ENCODE assay signal across 11 cellular contexts in genomic region chr15:101198820-101199219, GRCh38. TPM values are rescaled to one million over a fixed set of nuclear protein-coding genes. Genes with fewer than 3 reads are reported as not detected.
DNase-seq lines count a peak whose midpoint lies in the region; ATAC-seq and TF ChIP-seq lines count a peak whose summit lies in the region.
"Had no signal": no experiment of that assay in that cellular context is flagged by ENCODE, and none has a peak within 500 bp of the region (broad histone marks: within the 10 kb centered on the region; RNA-seq: fewer than 3 reads in every experiment).

No MANE protein-coding gene starts in this region.

- no peak for ATAC-seq in left ventricle myocardium superior
- no peak for ATAC-seq in activated T-helper 17 cell treated with anti-CD3 and anti-CD28 coated beads, Interleukin-2, amount 50 U/mL, for 72 hours (replicated peaks)
- no peak for ATAC-seq in left lung
- no peak for ATAC-seq in upper lobe of left lung (ENCODE audit: low FRiP score in 2 of 2)

- no peaks in the 10 kb centered on the region for H3K27me3 Mint-ChIP-seq in activated T-helper 17 cell treated with anti-CD3 and anti-CD28 coated beads, Interleukin-2, amount 50 U/mL, for 72 hours
- H3K27me3 Mint-ChIP-seq: CD4-positive, CD25-positive, alpha-beta regulatory T cell had no signal

- H3K36me3 ChIP-seq in left ventricle myocardium inferior (no peaks in the 10 kb centered on the region), left lung (no peaks in the 10 kb centered on the region), upper lobe of left lung (no peaks in the 10 kb centered on the region), Karpas-422 (ENCODE audit: insufficient read depth, low read length) (no peaks in the 10 kb centered on the region)
- H3K36me3 ChIP-seq: colonic mucosa had no signal

- H3K4me3 ChIP-seq in left ventricle myocardium inferior: no peak overlapping the region
- H3K4me3 ChIP-seq in left lung: no peak overlapping the region
- H3K4me3 ChIP-seq in upper lobe of left lung: no peak overlapping the region
- no peak overlapping the region for H3K4me3 ChIP-seq in Karpas-422 (ENCODE audit: low read length)
- H3K4me3 ChIP-seq: colonic mucosa had no signal

- TF ChIP-seq POLR2A in upper lobe of left lung (IDR thresholded peaks at IDR 0.05): no peak

- intact Hi-C loops in left ventricle myocardium inferior (cut with micrococcal nuclease): no loop called here
- intact Hi-C loops in left ventricle myocardium superior (cut with micrococcal nuclease): no loop called here
- intact Hi-C loops in left lung (cut with DNase I): loop anchor here in 1 of 2 donors (10.0 kb wide), 1 partner anchor 46 kb away; no protein-coding TSS in a partner anchor

- no peaks in the 10 kb centered on the region; the same call in 1 of the 2 replicates for H3K79me2 ChIP-seq in Karpas-422 (ENCODE audit: low read length)

- H3K4me3 Mint-ChIP-seq in activated T-helper 17 cell treated with anti-CD3 and anti-CD28 coated beads, Interleukin-2, amount 50 U/mL, for 72 hours: peak overlapping the region; percentile 81

- TF ChIP-seq CTCF in left ventricle myocardium inferior (IDR thresholded peaks at IDR 0.05; ENCODE audit: borderline replicate concordance) (no peak), left lung (IDR thresholded peaks at IDR 0.05) (no peak), upper lobe of left lung (IDR thresholded peaks at IDR 0.05) (no peak)

- no peaks in the 10 kb centered on the region for H3K9me3 Mint-ChIP-seq in activated T-helper 17 cell treated with anti-CD3 and anti-CD28 coated beads, Interleukin-2, amount 50 U/mL, for 72 hours
- H3K9me3 Mint-ChIP-seq: CD4-positive, CD25-positive, alpha-beta regulatory T cell had no signal

- no peak for TF ChIP-seq EP300 in upper lobe of left lung (IDR thresholded peaks at IDR 0.05)

- peaks cover 71% of the 10 kb centered on the region for H3K4me1 ChIP-seq in left ventricle myocardium inferior
- peaks cover 42 to 94% of the 10 kb centered on the region in 2 donors for H3K4me1 ChIP-seq in left lung
- peaks cover 45 to 73% (median 63%) of the 10 kb centered on the region in 4 donors for H3K4me1 ChIP-seq in upper lobe of left lung
- H3K4me1 ChIP-seq in Karpas-422 (ENCODE audit: low read length): peaks cover 20% of the 10 kb centered on the region
- H3K4me1 ChIP-seq: colonic mucosa had no signal

- H3K27ac Mint-ChIP-seq in activated T-helper 17 cell treated with anti-CD3 and anti-CD28 coated beads, Interleukin-2, amount 50 U/mL, for 72 hours: peak overlapping the region; percentile 99

- 72% methylated on average over 4 to 6 of the region's 6 CpGs for WGBS in upper lobe of left lung, 2 donors

- H2AFZ ChIP-seq in Karpas-422 (ENCODE audit: low read length): no peak overlapping the region

- H3K4me1 Mint-ChIP-seq in activated T-helper 17 cell treated with anti-CD3 and anti-CD28 coated beads, Interleukin-2, amount 50 U/mL, for 72 hours: peaks cover 47% of the 10 kb centered on the region

- H3K9me3 ChIP-seq in left ventricle myocardium inferior (replicated peaks) (no peaks in the 10 kb centered on the region), left lung (no peaks in the 10 kb centered on the region), upper lobe of left lung (no peaks in the 10 kb centered on the region), Karpas-422 (ENCODE audit: low read length) (no peaks in the 10 kb centered on the region)
- H3K9me3 ChIP-seq: colonic mucosa had no signal

- H3K27ac ChIP-seq in left ventricle myocardium inferior (replicated peaks) (peak overlapping the region; percentile 54), left lung (peak overlapping the region; percentile 60 to 83), upper lobe of left lung (peak overlapping the region; percentile 65 to 76 (median 74)), Karpas-422 (ENCODE audit: low read length) (no peak overlapping the region)

- H3K36me3 Mint-ChIP-seq in activated T-helper 17 cell treated with anti-CD3 and anti-CD28 coated beads, Interleukin-2, amount 50 U/mL, for 72 hours (ENCODE audit: low read depth): peaks cover 52% of the 10 kb centered on the region
- H3K36me3 Mint-ChIP-seq: CD4-positive, CD25-positive, alpha-beta regulatory T cell had no signal

- peaks cover 75% of the 10 kb centered on the region for H4K20me1 ChIP-seq in Karpas-422 (ENCODE audit: insufficient read depth, low read depth, low read length)

- no peak overlapping the region for H3K4me2 ChIP-seq in Karpas-422 (ENCODE audit: low read depth, low read length, poor library complexity, severe bottlenecking)

- H3K9me2 ChIP-seq in Karpas-422 (replicated peaks; ENCODE audit: insufficient read depth, low read length): no peaks in the 10 kb centered on the region

- DNase-seq in left ventricle myocardium inferior: no peak
- DNase-seq in left ventricle myocardium superior: no peak
- no peak for DNase-seq in left lung
- DNase-seq in upper lobe of left lung: no peak
- DNase-seq in NCI-H526 treated with DMSO at 0.1 percent for 48 hours (lab: John Stamatoyannopoulos, UW): no peak
- DNase-seq in Karpas-422: no peak
- DNase-seq in glomerular visceral epithelial cell (ENCODE audit: extremely low spot score): no peak
- DNase-seq: CD4-positive, CD25-positive, alpha-beta regulatory T cell; colonic mucosa; NCI-H1105 treated with DMSO at 0.1 percent for 48 hours had no signal

- H3K27me3 ChIP-seq in left ventricle myocardium inferior (ENCODE audit: low read depth) (no peaks in the 10 kb centered on the region), left lung (no peaks in the 10 kb centered on the region), upper lobe of left lung (no peaks in the 10 kb centered on the region), Karpas-422 (ENCODE audit: low read length) (no peaks in the 10 kb centered on the region)
- H3K27me3 ChIP-seq: colonic mucosa had no signal

- H3K9ac ChIP-seq in Karpas-422 (ENCODE audit: low read length): no peak overlapping the region

RNA-seq across cellular contexts. Expression of gene CHSY1, which starts 53.0 kb away (rescaled TPM):
- total RNA-seq in left ventricle myocardium inferior: 15.1 TPM
- total RNA-seq in left ventricle myocardium superior: 11.7 TPM
- total RNA-seq in activated T-helper 17 cell treated with anti-CD3 and anti-CD28 coated beads, Interleukin-2, amount 50 U/mL, for 72 hours: 100 to 1,000 TPM in 1 of 2 donors, 10 to 100 TPM in 1; 47.4 to 114 TPM
- total RNA-seq in left lung: 10 to 100 TPM; 33.3 to 34.6 TPM
- 10 to 100 TPM; 12.4 to 38.3 (median 23.7) TPM for total RNA-seq in upper lobe of left lung
- 10.5 and 11.4 TPM in 2 replicates for total RNA-seq in Karpas-422 (2014; rRNA removed; shearing (Covaris generic); ENCODE audit: low replicate concordance)
